In the genomic region with DNA sequence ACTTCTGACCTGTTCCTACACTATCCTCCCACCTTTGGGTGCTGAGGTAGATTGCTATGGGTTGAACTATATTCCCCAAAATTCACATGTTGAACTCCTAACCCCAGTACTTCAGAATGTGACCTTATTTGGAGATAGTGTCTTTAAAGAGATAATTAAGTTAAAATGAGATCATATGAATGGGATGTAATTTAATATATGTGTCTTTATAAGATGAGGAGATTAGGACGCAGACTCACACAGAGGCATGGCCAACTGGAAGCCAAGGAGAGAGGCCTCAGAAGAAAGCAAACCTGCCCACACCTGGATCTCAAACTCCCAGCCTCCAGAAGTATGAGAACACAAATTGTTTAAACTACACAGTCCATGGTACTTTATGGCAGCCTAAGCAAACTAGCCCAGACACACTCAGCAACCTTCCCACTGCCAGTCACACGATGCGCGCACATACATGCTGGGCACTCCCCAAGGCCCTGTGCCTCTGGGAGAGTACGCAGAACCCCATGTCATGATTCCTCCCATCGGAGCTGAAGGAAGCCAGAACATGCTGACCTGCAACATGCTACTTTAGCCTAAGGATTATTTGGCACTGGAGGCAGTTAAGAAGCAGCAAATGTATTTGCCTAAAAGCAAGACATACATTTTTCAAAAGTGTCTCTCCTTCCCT, we compare ENCODE assay signal across 1 cellular context.
TF ChIP-seq lines count a peak whose summit lies in the region.

No MANE protein-coding gene starts in this region.

TF ChIP-seq in SK-N-SH treated with all-trans-retinoic acid at 6 μM for 48 hours, 23 proteins besides CTCF, POLR2A, EP300 and RAD21 (continued from another document):
- TF ChIP-seq, protein P1, sequence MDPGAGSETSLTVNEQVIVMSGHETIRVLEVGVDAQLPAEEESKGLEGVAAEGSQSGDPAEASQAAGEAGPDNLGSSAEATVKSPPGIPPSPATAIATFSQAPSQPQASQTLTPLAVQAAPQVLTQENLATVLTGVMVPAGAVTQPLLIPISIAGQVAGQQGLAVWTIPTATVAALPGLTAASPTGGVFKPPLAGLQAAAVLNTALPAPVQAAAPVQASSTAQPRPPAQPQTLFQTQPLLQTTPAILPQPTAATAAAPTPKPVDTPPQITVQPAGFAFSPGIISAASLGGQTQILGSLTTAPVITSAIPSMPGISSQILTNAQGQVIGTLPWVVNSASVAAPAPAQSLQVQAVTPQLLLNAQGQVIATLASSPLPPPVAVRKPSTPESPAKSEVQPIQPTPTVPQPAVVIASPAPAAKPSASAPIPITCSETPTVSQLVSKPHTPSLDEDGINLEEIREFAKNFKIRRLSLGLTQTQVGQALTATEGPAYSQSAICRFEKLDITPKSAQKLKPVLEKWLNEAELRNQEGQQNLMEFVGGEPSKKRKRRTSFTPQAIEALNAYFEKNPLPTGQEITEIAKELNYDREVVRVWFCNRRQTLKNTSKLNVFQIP (CRISPR knock-in tag; IDR thresholded peaks at IDR 0.05; ENCODE audit: borderline replicate concordance, low read depth), result no peak
- TF ChIP-seq ZFP3 (CRISPR knock-in tag; IDR thresholded peaks at IDR 0.05) (peak; percentile 45; the same call in 1 of the 2 replicates), ESRRG (CRISPR knock-in tag; IDR thresholded peaks at IDR 0.05) (no peak), SNAI2 (CRISPR knock-in tag; IDR thresholded peaks at IDR 0.05) (no peak), ZNF8 (CRISPR knock-in tag; IDR thresholded peaks at IDR 0.05) (no peak), TCF4 (CRISPR knock-in tag; IDR thresholded peaks at IDR 0.05; ENCODE audit: borderline replicate concordance) (no peak), GLIS3 (CRISPR knock-in tag; IDR thresholded peaks at IDR 0.05) (no peak), TOX (CRISPR knock-in tag; IDR thresholded peaks at IDR 0.05; ENCODE audit: borderline replicate concordance) (no peak), ISL1 (CRISPR knock-in tag; IDR thresholded peaks at IDR 0.05) (peak; percentile 68), PPARA (CRISPR knock-in tag; IDR thresholded peaks at IDR 0.05; ENCODE audit: borderline replicate concordance) (no peak), CREB5 (CRISPR knock-in tag; IDR thresholded peaks at IDR 0.05; ENCODE audit: low read depth) (peak; percentile 75; the same call in 1 of the 2 replicates), ARNTL (CRISPR knock-in tag; IDR thresholded peaks at IDR 0.05; ENCODE audit: borderline replicate concordance, low read depth) (no peak), BACH2 (CRISPR knock-in tag; IDR thresholded peaks at IDR 0.05; ENCODE audit: borderline replicate concordance) (no peak), PATZ1 (CRISPR knock-in tag; IDR thresholded peaks at IDR 0.05; ENCODE audit: borderline replicate concordance) (no peak), TSHZ2 (CRISPR knock-in tag; IDR thresholded peaks at IDR 0.05) (no peak), OSR1 (CRISPR knock-in tag; IDR thresholded peaks at IDR 0.05) (no peak), ZC3H10 (CRISPR knock-in tag; IDR thresholded peaks at IDR 0.05) (0 out of 2 replicates have a peak, but pooled peaks have one; percentile 19)
